In the genomic region with DNA sequence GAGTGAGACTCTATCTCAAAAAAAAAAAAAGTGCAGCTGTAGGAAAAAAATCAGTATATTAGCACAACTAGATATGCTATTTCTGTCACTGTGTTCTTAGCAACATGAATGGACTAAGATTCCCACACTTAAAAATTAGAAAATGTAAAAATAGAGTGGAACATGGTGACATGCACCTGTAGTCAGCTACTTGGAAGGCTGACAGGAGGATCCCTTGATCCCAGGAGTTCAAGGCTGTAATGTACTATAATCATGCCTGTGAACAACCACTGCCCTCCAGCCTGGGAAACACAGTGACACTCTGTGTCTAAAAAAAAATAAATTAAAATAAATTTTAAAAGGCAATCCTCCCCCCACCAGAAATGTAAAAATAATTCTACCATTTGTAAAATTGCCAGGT, we compare ENCODE assay signal across 15 cellular contexts.
"Had no signal": no experiment of that assay in that cellular context is flagged by ENCODE, and none has a peak within 500 bp of the region (broad histone marks: within the 10 kb centered on the region; RNA-seq: fewer than 3 reads in every experiment).

No MANE protein-coding gene starts in this region.

- H3K4me3 Mint-ChIP-seq: activated CD8-positive, alpha-beta memory T cell treated with anti-CD3 and anti-CD28 coated beads, Interleukin-2, amount 10 ng/mL, durations not matched to agents 7 days and 5 days; neural progenitor cell had no signal

- H3K27me3 Mint-ChIP-seq: activated CD8-positive, alpha-beta memory T cell treated with anti-CD3 and anti-CD28 coated beads, Interleukin-2, amount 10 ng/mL, durations not matched to agents 7 days and 5 days had no signal

- DNase-seq: activated CD4-positive, alpha-beta T cell treated with anti-CD3 and anti-CD28 coated beads, Interleukin-2, amount 50 U/mL, for 1 hour; activated CD8-positive, alpha-beta memory T cell treated with anti-CD3 and anti-CD28 coated beads, Interleukin-2, amount 10 ng/mL, durations not matched to agents 7 days and 5 days; activated naive CD4-positive, alpha-beta T cell; adrenal gland; body of pancreas; foreskin keratinocyte; left lung; mesendoderm; retina; SK-N-SH; small intestine; substantia nigra; T-helper 1 cell; upper lobe of left lung had no signal

- ATAC-seq: activated CD8-positive, alpha-beta memory T cell treated with anti-CD3 and anti-CD28 coated beads, Interleukin-2, amount 10 ng/mL, durations not matched to agents 7 days and 5 days; body of pancreas; foreskin keratinocyte; left lung had no signal

- H3K27ac Mint-ChIP-seq: activated CD8-positive, alpha-beta memory T cell treated with anti-CD3 and anti-CD28 coated beads, Interleukin-2, amount 10 ng/mL, durations not matched to agents 7 days and 5 days; neural progenitor cell had no signal
